In genomic region chr3:128068156-128068620, GRCh38 we compare ENCODE assay signal across 7 cellular contexts. TPM values are rescaled to one million over a fixed set of nuclear protein-coding genes. Genes with fewer than 3 reads are reported as not detected.
DNase-seq lines count a peak whose midpoint lies in the region; ATAC-seq and TF ChIP-seq lines count a peak whose summit lies in the region.

No MANE protein-coding gene starts in this region.

- no peaks in the 10 kb centered on the region for H3K9me3 Mint-ChIP-seq in osteocyte (ENCODE audit: unreplicated experiment)

- H2AFZ ChIP-seq in SK-N-SH (ENCODE audit: low read depth), result no peak overlapping the region

- no peaks in the 10 kb centered on the region for H3K27me3 Mint-ChIP-seq in osteocyte (ENCODE audit: unreplicated experiment)

- peaks cover 63% of the 10 kb centered on the region for H4K20me1 ChIP-seq in SK-N-SH (ENCODE audit: insufficient read depth)

- DNase-seq in DMS 273 (lab: John Stamatoyannopoulos, UW; ENCODE audit: unreplicated experiment), result peak; percentile 87
- no peak for DNase-seq in HFF-Myc (ENCODE audit: extremely low read depth, low read depth)
- peak; percentile 77 for DNase-seq in SK-N-SH
- no peak for DNase-seq in epithelial cell of proximal tubule (ENCODE audit: low read depth)
- DNase-seq in osteocyte (ENCODE audit: extremely low spot score, unreplicated experiment), result no peak
- no peak for DNase-seq in MG63
- no peak for DNase-seq in omental fat pad (ENCODE audit: low spot score)

- ATAC-seq in omental fat pad (ENCODE audit: low FRiP score), result no peak

- H3K9me2 ChIP-seq in SK-N-SH, result no peaks in the 10 kb centered on the region

- H3K4me3 Mint-ChIP-seq in osteocyte (ENCODE audit: unreplicated experiment), result no peak overlapping the region

- H3K27ac Mint-ChIP-seq in osteocyte (ENCODE audit: unreplicated experiment), result no peak overlapping the region

- TF ChIP-seq EP300 in SK-N-SH (IDR thresholded peaks at IDR 0.05; ENCODE audit: borderline replicate concordance in 1 of 2, low read depth in 1 of 2, low read length in 1 of 2), result no peak

- H3K4me3 ChIP-seq in HFF-Myc (replicated peaks; ENCODE audit: low read depth, low read length) (no peak overlapping the region), SK-N-SH (ENCODE audit: low read depth in 2 of 2, low read length in 1 of 2) (peak overlapping the region in 1 of 2 experiments; percentile 39; a peak in 1 of 4 replicates), epithelial cell of proximal tubule (ENCODE audit: low read depth, low read length) (no peak overlapping the region), MG63 (no peak overlapping the region)

- 90% methylated on average over 8 of the region's 8 CpGs for WGBS in SK-N-SH (ENCODE audit: low lambda C conversion rate)

- H3K4me1 Mint-ChIP-seq in osteocyte (ENCODE audit: unreplicated experiment), result peaks cover 1% of the 10 kb centered on the region

- H3F3A ChIP-seq in SK-N-SH (replicated peaks; ENCODE audit: insufficient read depth), result peaks cover 35% of the 10 kb centered on the region

- CTCF ChIA-PET in SK-N-SH (lab: Yijun Ruan, JAX), result interaction anchor here (0.5 to 4.4 kb wide), 20 partner anchors 10 to 516 kb away, joined by 3 to 21 read pairs (median 4); partner anchors contain the start of gene RUVBL1

- H3K79me2 ChIP-seq in SK-N-SH (ENCODE audit: insufficient read depth), result peaks cover 58% of the 10 kb centered on the region

- H3K27me3 ChIP-seq in SK-N-SH (ENCODE audit: insufficient read depth) (no peaks in the 10 kb centered on the region), MG63 (no peaks in the 10 kb centered on the region)

- H3K36me3 ChIP-seq in SK-N-SH (replicated peaks in 1 of 2; ENCODE audit: control insufficient read depth in 1 of 2, insufficient read depth in 2 of 2, low read length in 1 of 2) (peaks cover 71 to 93% of the 10 kb centered on the region in 2 experiments), MG63 (peaks cover 98% of the 10 kb centered on the region)

- POLR2A ChIA-PET in SK-N-SH (lab: Yijun Ruan, JAX), result no interaction called here

- peaks cover 62% of the 10 kb centered on the region for H3K36me3 Mint-ChIP-seq in osteocyte (ENCODE audit: unreplicated experiment)

- H3K9me3 ChIP-seq in SK-N-SH, result no peaks in the 10 kb centered on the region
- no peaks in the 10 kb centered on the region for H3K9me3 ChIP-seq in MG63

- peak; percentile 54 for TF ChIP-seq RAD21 in SK-N-SH (IDR thresholded peaks at IDR 0.05; ENCODE audit: low read length)

- TF ChIP-seq CTCF in HFF-Myc (IDR thresholded peaks at IDR 0.05; ENCODE audit: low read depth, low read length, missing control alignments) (peak; percentile 61), SK-N-SH (IDR thresholded peaks at IDR 0.05) (peak; percentile 73), epithelial cell of proximal tubule (conservative IDR thresholded peaks at IDR 0.05; ENCODE audit: low read depth, low read length) (peak; percentile 72), osteocyte (IDR thresholded peaks at IDR 0.05) (peak; percentile 57), omental fat pad (IDR thresholded peaks at IDR 0.05) (no peak)

- H3K4me1 ChIP-seq in SK-N-SH (ENCODE audit: control insufficient read depth in 1 of 2, insufficient read depth in 2 of 2, low read depth in 1 of 2, low read length in 1 of 2), result peaks cover 0 to 21% of the 10 kb centered on the region in 2 experiments; a peak in 1 of 4 replicates

- H3K9ac ChIP-seq in SK-N-SH, result no peak overlapping the region

- no peak overlapping the region for H3K4me2 ChIP-seq in SK-N-SH

- H3K27ac ChIP-seq in SK-N-SH (ENCODE audit: low read depth in 2 of 2, low read length in 1 of 2), result no peak overlapping the region

TF ChIP-seq in SK-N-SH, 30 proteins besides CTCF, POLR2A, EP300 and RAD21:
- TF ChIP-seq IRF3 (IDR thresholded peaks at IDR 0.05; ENCODE audit: low read depth, low read length), result no peak
- no peak for TF ChIP-seq GATA2 (CRISPR knock-in tag; IDR thresholded peaks at IDR 0.05)
- no peak for TF ChIP-seq JUND (IDR thresholded peaks at IDR 0.05)
- TF ChIP-seq NFIC (IDR thresholded peaks at IDR 0.05; ENCODE audit: borderline replicate concordance), result no peak
- TF ChIP-seq FOSL2 (IDR thresholded peaks at IDR 0.05; ENCODE audit: borderline replicate concordance, low read depth), result no peak
- no peak for TF ChIP-seq MXI1 (IDR thresholded peaks at IDR 0.05; ENCODE audit: low read depth, low read length)
- no peak for TF ChIP-seq TEAD4 (IDR thresholded peaks at IDR 0.05; ENCODE audit: borderline replicate concordance, insufficient read depth)
- peak; percentile 33 for TF ChIP-seq SMC3 (IDR thresholded peaks at IDR 0.05; ENCODE audit: low read depth, low read length)
- no peak for TF ChIP-seq EZH2phosphoT487 (IDR thresholded peaks at IDR 0.05; ENCODE audit: borderline replicate concordance, low read depth)
- TF ChIP-seq TAF1 (IDR thresholded peaks at IDR 0.05; ENCODE audit: borderline replicate concordance, low read depth, low read length), result no peak
- TF ChIP-seq YY1 (IDR thresholded peaks at IDR 0.05; ENCODE audit: low read depth), result no peak
- no peak for TF ChIP-seq PBX3 (IDR thresholded peaks at IDR 0.05)
- TF ChIP-seq NRF1 (IDR thresholded peaks at IDR 0.05; ENCODE audit: low read depth, low read length), result no peak
- TF ChIP-seq MAX (IDR thresholded peaks at IDR 0.05; ENCODE audit: low read depth), result peak; percentile 35; the same call in 1 of the 2 replicates

RNA-seq across cellular contexts. Expression of gene SEC61A1, which starts 16.0 kb away (rescaled TPM):
- polyA plus RNA-seq in SK-N-SH (2012; rRNA removed), result 153 and 215 TPM in 2 replicates
- 122 and 161 TPM in 2 replicates for polyA plus RNA-seq in SK-N-SH (2012; cell fraction: cytosol; rRNA removed)
- polyA plus RNA-seq in SK-N-SH (2012; cell fraction: nucleus; rRNA removed), result 160 and 215 TPM in 2 replicates
- total RNA-seq in epithelial cell of proximal tubule, result 150 and 242 TPM in 2 replicates
- 307 and 310 TPM in 2 replicates for total RNA-seq in osteocyte
- 287 and 366 TPM in 2 replicates for total RNA-seq in MG63 (2014; rRNA removed; shearing (Covaris generic); ENCODE audit: low replicate concordance)
- 100 to 1,000 TPM; 125 to 208 (median 203) TPM for total RNA-seq in omental fat pad

RNA-seq across cellular contexts. Expression of gene RUVBL1, which starts 55.4 kb away (rescaled TPM):
- polyA plus RNA-seq in SK-N-SH (2012; rRNA removed), result 140 and 145 TPM in 2 replicates
- 148 and 151 TPM in 2 replicates for polyA plus RNA-seq in SK-N-SH (2012; cell fraction: cytosol; rRNA removed)
- polyA plus RNA-seq in SK-N-SH (2012; cell fraction: nucleus; rRNA removed), result 68.4 and 76.8 TPM in 2 replicates
- total RNA-seq in epithelial cell of proximal tubule (82.7 and 148 TPM in 2 replicates), osteocyte (34.1 and 34.3 TPM in 2 replicates), omental fat pad (10 to 100 TPM; 27.1 to 36.8 (median 30.0) TPM)
- total RNA-seq in MG63 (2014; rRNA removed; shearing (Covaris generic); ENCODE audit: low replicate concordance), result 207 and 236 TPM in 2 replicates

Comparison
In these comparisons a context has a peak if more than half of its experiments do, and no peak if none do; other contexts are left out.
1. DNase-seq: peak in DMS 273 (single experiment) and SK-N-SH (single experiment); none in HFF-Myc (single experiment), epithelial cell of proximal tubule (single experiment), osteocyte (single experiment), MG63 (single experiment) and omental fat pad (single experiment).
2. CTCF ChIP-seq: peak in HFF-Myc (single experiment), SK-N-SH (single experiment), epithelial cell of proximal tubule (single experiment) and osteocyte (single experiment); none in omental fat pad (0 of 3).